ENCODE assay signal across 8 cellular contexts in genomic region chr3:61894988-61895935, GRCh38.
DNase-seq lines count a peak whose midpoint lies in the region; ATAC-seq and TF ChIP-seq lines count a peak whose summit lies in the region.

No MANE protein-coding gene starts in this region.

- H3K36me3 ChIP-seq in BJ (ENCODE audit: control insufficient read depth, insufficient read depth, low read length) = no peaks in the 10 kb centered on the region
- no peaks in the 10 kb centered on the region for H3K36me3 ChIP-seq in right atrium auricular region

- TF ChIP-seq CTCF in BJ (IDR thresholded peaks at IDR 0.05; ENCODE audit: insufficient read depth, low read depth, low read length) = no peak
- no peak for TF ChIP-seq CTCF in right atrium auricular region (IDR thresholded peaks at IDR 0.05)

- H3K27ac ChIP-seq in right atrium auricular region = peak overlapping the region in 1 of 2 donors; percentile 31

- peaks cover 0 to 7% of the 10 kb centered on the region in 2 donors for H3K9me3 Mint-ChIP-seq in activated naive CD4-positive, alpha-beta T cell treated with anti-CD3 and anti-CD28 coated beads, Interleukin-2, amount 50 U/mL, for 72 hours

- DNase-seq in BJ (ENCODE audit: low read depth) = peak; percentile 72
- peak; percentile 87 for DNase-seq in NCI-H226
- peak in 1 of 2 donors; percentile 73 for DNase-seq in activated naive CD4-positive, alpha-beta T cell treated with anti-CD3 and anti-CD28 coated beads, Interleukin-2, amount 50 U/mL, for 72 hours (ENCODE audit: low spot score in 2 of 2)
- peak; percentile 81 for DNase-seq in right atrium auricular region (ENCODE audit: low spot score)
- peak; percentile 11 for DNase-seq in stimulated activated CD4-positive, alpha-beta T cell treated with anti-CD3 and anti-CD28 coated beads, Interleukin-12 subunit alpha, Interleukin-12 subunit beta, amount 100 ng/mL, for 4 hours
- no peak for DNase-seq in NCI-H774 (lab: John Stamatoyannopoulos, UW)

- H3K4me1 ChIP-seq in right atrium auricular region = peaks cover 0 to 18% of the 10 kb centered on the region in 2 donors

- POLR2A ChIA-PET in BJ (lab: Charles Lee) = no interaction called here

- CTCF ChIA-PET in BJ (lab: Yijun Ruan, JAX) = interaction anchor here (1.0 to 1.9 kb wide), 4 partner anchors 10 to 292 kb away, joined by 3 to 4 read pairs (median 3); no protein-coding TSS in a partner anchor

- H3K9me3 ChIP-seq in right atrium auricular region = no peaks in the 10 kb centered on the region

- H3K4me3 ChIP-seq in BJ (ENCODE audit: low read depth, low read length) = no peak overlapping the region
- no peak overlapping the region for H3K4me3 ChIP-seq in right atrium auricular region

- H3K27me3 ChIP-seq in BJ (ENCODE audit: control insufficient read depth, insufficient read depth, low read length) = 0 out of 2 replicates have a peak, but pooled peaks cover 1% of the 10 kb centered on the region
- H3K27me3 ChIP-seq in right atrium auricular region = no peaks in the 10 kb centered on the region

- H3K36me3 Mint-ChIP-seq in activated naive CD4-positive, alpha-beta T cell treated with anti-CD3 and anti-CD28 coated beads, Interleukin-2, amount 50 U/mL, for 72 hours = no peaks in the 10 kb centered on the region

- ATAC-seq in GM18511 (IDR thresholded peaks at IDR 0.05; ENCODE audit: unreplicated experiment) = peak; percentile 95
- peak; percentile 93 for ATAC-seq in HG02870 (IDR thresholded peaks at IDR 0.05; ENCODE audit: unreplicated experiment)
- peak; percentile 96 to 97 for ATAC-seq in activated naive CD4-positive, alpha-beta T cell treated with anti-CD3 and anti-CD28 coated beads, Interleukin-2, amount 50 U/mL, for 72 hours

- H3K27ac Mint-ChIP-seq in activated naive CD4-positive, alpha-beta T cell treated with anti-CD3 and anti-CD28 coated beads, Interleukin-2, amount 50 U/mL, for 72 hours = peak overlapping the region in 1 of 2 donors; percentile 58
